Comparison of ENCODE assay signal across 18 cellular contexts in genomic region chr15:56996093-56996492, GRCh38.
"Had no signal": no experiment of that assay in that cellular context is flagged by ENCODE, and none has a peak within 500 bp of the region (broad histone marks: within the 10 kb centered on the region; RNA-seq: fewer than 3 reads in every experiment).

No MANE protein-coding gene starts in this region.

- H3K36me3 ChIP-seq: left lung, tibial artery had no signal

- H3K9me3 ChIP-seq: left lung, tibial artery had no signal

- ATAC-seq: activated CD4-positive, CD25-positive, alpha-beta regulatory T cell treated with anti-CD3 and anti-CD28 coated beads, Interleukin-2, amount 50 U/mL, for 24 hours; activated T-cell treated with anti-CD3 and anti-CD28 coated beads, Interleukin-2, amount 50 U/mL, for 72 hours; left lung; sciatic nerve; stimulated activated memory B cell treated with anti-CD40 and anti-IgM and Interleukin-4, amounts not matched to agents 10 μg/mL and 1 μg/mL and 100 μg/mL, for 72 hours had no signal

- H3K4me3 ChIP-seq: cardiac muscle cell, left lung, neural progenitor cell, tibial artery had no signal

- H3K27ac Mint-ChIP-seq: activated CD4-positive, alpha-beta T cell treated with anti-CD3 and anti-CD28 coated beads, Interleukin-2, amount 10 ng/mL, durations not matched to agents 7 days and 5 days; activated T-cell treated with anti-CD3 and anti-CD28 coated beads, Interleukin-2, amount 50 U/mL, for 72 hours; neural progenitor cell; stimulated activated memory B cell treated with anti-CD40 and anti-IgM and Interleukin-4, amounts not matched to agents 10 μg/mL and 1 μg/mL and 100 μg/mL, for 72 hours; T-helper 1 cell treated with Interleukin-12 subunit alpha and Interleukin-12 subunit beta and Interleukin-4 antibody, amounts not matched to agents 30 μg/mL and 1 μg/mL, for 36 hours had no signal

- H3K27ac ChIP-seq: cardiac muscle cell, left lung, neural progenitor cell, tibial artery had no signal

- H3K4me1 Mint-ChIP-seq: activated CD4-positive, alpha-beta T cell treated with anti-CD3 and anti-CD28 coated beads, Interleukin-2, amount 10 ng/mL, durations not matched to agents 7 days and 5 days; neural progenitor cell; stimulated activated memory B cell treated with anti-CD40 and anti-IgM and Interleukin-4, amounts not matched to agents 10 μg/mL and 1 μg/mL and 100 μg/mL, for 72 hours had no signal

- H3K4me1 ChIP-seq: neural progenitor cell had no signal

- H3K27me3 ChIP-seq: cardiac muscle cell, left lung, neural progenitor cell, tibial artery had no signal

- H2AFZ ChIP-seq: neural progenitor cell had no signal

- H3K27me3 Mint-ChIP-seq: activated CD4-positive, alpha-beta T cell treated with anti-CD3 and anti-CD28 coated beads, Interleukin-2, amount 10 ng/mL, durations not matched to agents 7 days and 5 days; stimulated activated memory B cell treated with anti-CD40 and anti-IgM and Interleukin-4, amounts not matched to agents 10 μg/mL and 1 μg/mL and 100 μg/mL, for 72 hours had no signal

- H3K9ac ChIP-seq: neural progenitor cell had no signal

- H3K4me2 ChIP-seq: neural progenitor cell had no signal

- H3K9me3 Mint-ChIP-seq: stimulated activated memory B cell treated with anti-CD40 and anti-IgM and Interleukin-4, amounts not matched to agents 10 μg/mL and 1 μg/mL and 100 μg/mL, for 72 hours had no signal

- H3K4me3 Mint-ChIP-seq: activated CD4-positive, alpha-beta T cell treated with anti-CD3 and anti-CD28 coated beads, Interleukin-2, amount 10 ng/mL, durations not matched to agents 7 days and 5 days; activated T-cell treated with anti-CD3 and anti-CD28 coated beads, Interleukin-2, amount 50 U/mL, for 72 hours; neural progenitor cell; stimulated activated memory B cell treated with anti-CD40 and anti-IgM and Interleukin-4, amounts not matched to agents 10 μg/mL and 1 μg/mL and 100 μg/mL, for 72 hours; T-helper 1 cell treated with Interleukin-12 subunit alpha and Interleukin-12 subunit beta and Interleukin-4 antibody, amounts not matched to agents 30 μg/mL and 1 μg/mL, for 36 hours had no signal

- DNase-seq: activated CD4-positive, alpha-beta T cell treated with anti-CD3 and anti-CD28 coated beads, Interleukin-2, amount 10 ng/mL, durations not matched to agents 7 days and 5 days; activated CD8-positive, alpha-beta memory T cell treated with anti-CD3 and anti-CD28 coated beads for 24 hours; activated CD8-positive, alpha-beta memory T cell treated with anti-CD3 and anti-CD28 coated beads, Interleukin-2, amount 50 U/mL, for 48 hours; activated effector memory CD4-positive, alpha-beta T cell treated with anti-CD3 and anti-CD28 coated beads, Interleukin-2, amount 50 U/mL, for 16 hours; activated naive CD4-positive, alpha-beta T cell treated with anti-CD3 and anti-CD28 coated beads, Interleukin-2, amount 50 U/mL, for 16 hours; activated T-cell treated with anti-CD3 and anti-CD28 coated beads, Interleukin-2, amount 50 U/mL, for 72 hours; foreskin melanocyte; left lung; mammary epithelial cell; midbrain; stimulated activated CD4-positive, alpha-beta T cell treated with anti-CD3 and anti-CD28 coated beads, Interleukin-4, amount 100 ng/mL, for 24 hours; tibial artery had no signal
